In genomic region chr2:73072416-73072815, GRCh38 we compare ENCODE assay signal across 8 cellular contexts. TPM values are rescaled to one million over a fixed set of nuclear protein-coding genes. Genes with fewer than 3 reads are reported as not detected.
DNase-seq lines count a peak whose midpoint lies in the region; ATAC-seq, FAIRE-seq and TF ChIP-seq lines count a peak whose summit lies in the region.

No MANE protein-coding gene starts in this region.

- H3K27ac Mint-ChIP-seq in Calu3 (ENCODE audit: unreplicated experiment) (peak overlapping the region; percentile 92), progenitor cell of endocrine pancreas (peak overlapping the region; percentile 75)

- TF ChIP-seq CTCF in Calu3 (IDR thresholded peaks at IDR 0.05; ENCODE audit: unreplicated experiment) (no peak), PC-9 (conservative IDR thresholded peaks at IDR 0.05) (no peak), endothelial cell of umbilical vein (IDR thresholded peaks at IDR 0.05; ENCODE audit: extremely low read depth in 1 of 2, insufficient read depth in 1 of 2, low read depth in 1 of 2, low read length in 2 of 2) (no peak), progenitor cell of endocrine pancreas (IDR thresholded peaks at IDR 0.05; ENCODE audit: unreplicated experiment) (no peak)

- POLR2A ChIA-PET in PC-9 (lab: Charles Lee; ENCODE audit: unreplicated experiment) (no interaction called here), endothelial cell of umbilical vein (lab: Charles Lee) (no interaction called here)

- H3F3A ChIP-seq in PC-9 (ENCODE audit: insufficient read depth, low read depth), result no peaks in the 10 kb centered on the region

- no peak overlapping the region for H3K27ac ChIP-seq in PC-9
- no peak overlapping the region for H3K27ac ChIP-seq in endothelial cell of umbilical vein (ENCODE audit: insufficient read depth, low read depth, low read length)

- H3K4me1 ChIP-seq in PC-9 (replicated peaks; ENCODE audit: insufficient read depth) (peaks cover 11% of the 10 kb centered on the region), endothelial cell of umbilical vein (ENCODE audit: control insufficient read depth, extremely low read depth, insufficient read depth, low read length) (peaks cover 12% of the 10 kb centered on the region)

- no peaks in the 10 kb centered on the region for H3K9me3 Mint-ChIP-seq in Calu3 (ENCODE audit: low read depth, unreplicated experiment)
- no peaks in the 10 kb centered on the region for H3K9me3 Mint-ChIP-seq in progenitor cell of endocrine pancreas (ENCODE audit: low read depth)

- no peak for ATAC-seq in HG02623 (IDR thresholded peaks at IDR 0.05; ENCODE audit: unreplicated experiment)

- H3K4me3 Mint-ChIP-seq in Calu3 (ENCODE audit: low read depth, unreplicated experiment), result peak overlapping the region; percentile 86
- H3K4me3 Mint-ChIP-seq in progenitor cell of endocrine pancreas (ENCODE audit: low read depth), result peak overlapping the region; percentile 91

- 0 out of 2 replicates have a peak overlapping the region, but pooled peaks have one; percentile 99 for H3K4me3 ChIP-seq in PC-9
- no peak overlapping the region for H3K4me3 ChIP-seq in endothelial cell of umbilical vein (replicated peaks in 1 of 3; ENCODE audit: insufficient read depth in 1 of 3, low read depth in 1 of 3, low read length in 3 of 3)

- H3K4me1 Mint-ChIP-seq in Calu3 (ENCODE audit: low read depth, unreplicated experiment) (peaks cover 25% of the 10 kb centered on the region), progenitor cell of endocrine pancreas (ENCODE audit: low read depth) (peaks cover 24% of the 10 kb centered on the region)

- CTCF ChIA-PET in Calu3 (lab: Charles Lee), result no interaction called here
- CTCF ChIA-PET in PC-9 (lab: Charles Lee), result interaction anchor here (0.7 kb wide), 1 partner anchor 59 kb away, joined by 8 read pairs; no protein-coding TSS in a partner anchor
- CTCF ChIA-PET in endothelial cell of umbilical vein (lab: Charles Lee), result interaction anchor here (0.9 to 2.2 kb wide), 5 partner anchors 78 to 179 kb away, joined by 3 to 7 read pairs (median 5); no protein-coding TSS in a partner anchor

- H3K27me3 ChIP-seq in PC-9 (ENCODE audit: insufficient read depth, low read depth) (no peaks in the 10 kb centered on the region), endothelial cell of umbilical vein (ENCODE audit: control insufficient read depth in 2 of 2, insufficient read depth in 2 of 2, low read length in 2 of 2) (no peaks in the 10 kb centered on the region)

- H3K27me3 Mint-ChIP-seq in Calu3 (ENCODE audit: unreplicated experiment), result no peaks in the 10 kb centered on the region
- H3K27me3 Mint-ChIP-seq in progenitor cell of endocrine pancreas, result no peaks in the 10 kb centered on the region

- peak overlapping the region; percentile 81 for H3K4me2 ChIP-seq in PC-9
- H3K4me2 ChIP-seq in endothelial cell of umbilical vein (ENCODE audit: insufficient read depth, low read length), result peak overlapping the region; percentile 81

- H3K79me2 ChIP-seq in PC-9 (ENCODE audit: low read depth), result peaks cover 20% of the 10 kb centered on the region
- peaks cover 31% of the 10 kb centered on the region for H3K79me2 ChIP-seq in endothelial cell of umbilical vein (ENCODE audit: control insufficient read depth, insufficient read depth, low read length)

- intact Hi-C loops in Calu3 (cut with micrococcal nuclease; ENCODE audit: unreplicated experiment), result loop anchor here (5.0 to 10.0 kb wide), 2 partner anchors 78 to 90 kb away; no protein-coding TSS in a partner anchor
- intact Hi-C loops in PC-9 (cut with micrococcal nuclease; ENCODE audit: unreplicated experiment), result loop anchor here (5.0 kb wide), 1 partner anchor 80 kb away; no protein-coding TSS in a partner anchor
- intact Hi-C loops in endothelial cell of umbilical vein (cut with micrococcal nuclease), result no loop called here

- no peak for FAIRE-seq in endothelial cell of umbilical vein (lab: Jason Lieb, UNC)
- FAIRE-seq in GM12891 (lab: Jason Lieb, UNC), result no peak

- H4K20me1 ChIP-seq in PC-9 (ENCODE audit: insufficient read depth) (no peaks in the 10 kb centered on the region), endothelial cell of umbilical vein (replicated peaks; ENCODE audit: control insufficient read depth, extremely low read depth, insufficient read depth, low read length) (no peaks in the 10 kb centered on the region)

- peak overlapping the region; percentile 96; the same call in 1 of the 2 replicates for H2AFZ ChIP-seq in PC-9
- no peak overlapping the region for H2AFZ ChIP-seq in endothelial cell of umbilical vein (ENCODE audit: low read depth, low read length)

- H3K9me3 ChIP-seq in PC-9 (ENCODE audit: insufficient read depth, low read depth) (no peaks in the 10 kb centered on the region), endothelial cell of umbilical vein (replicated peaks; ENCODE audit: control insufficient read depth, insufficient read depth, low read length) (no peaks in the 10 kb centered on the region)

- no peak for TF ChIP-seq POLR2A in endothelial cell of umbilical vein (IDR thresholded peaks at IDR 0.05; ENCODE audit: low read depth, low read length)
- TF ChIP-seq POLR2A in GM12891 (IDR thresholded peaks at IDR 0.05; ENCODE audit: low read depth, low read length), result no peak

- no peaks in the 10 kb centered on the region for H3K9me2 ChIP-seq in PC-9 (ENCODE audit: insufficient read depth)

- H3K36me3 ChIP-seq in PC-9 (ENCODE audit: low read depth) (no peaks in the 10 kb centered on the region), endothelial cell of umbilical vein (ENCODE audit: control insufficient read depth in 2 of 2, extremely low read depth in 1 of 2, insufficient read depth in 2 of 2, low read length in 2 of 2) (peaks cover 3 to 16% of the 10 kb centered on the region in 2 experiments)

- no peak overlapping the region for H3K9ac ChIP-seq in endothelial cell of umbilical vein (replicated peaks; ENCODE audit: extremely low read depth, insufficient read depth, low read length)

- BruUV-seq in Calu3 (replicated peaks; lab: Mats Ljungman, UMichigan) (no TSS peak), PC-9 (replicated peaks; lab: Mats Ljungman, UMichigan) (no TSS peak), endothelial cell of umbilical vein (replicated peaks; lab: Mats Ljungman, UMichigan) (no TSS peak)

- no peaks in the 10 kb centered on the region for H3K9me1 ChIP-seq in endothelial cell of umbilical vein (replicated peaks; ENCODE audit: control insufficient read depth, extremely low read depth, insufficient read depth, low read length)

- H3K36me3 Mint-ChIP-seq in Calu3 (ENCODE audit: insufficient read depth, unreplicated experiment) (peaks cover 35% of the 10 kb centered on the region), progenitor cell of endocrine pancreas (ENCODE audit: insufficient read depth) (peaks cover 4% of the 10 kb centered on the region)

- dilution Hi-C loops in endothelial cell of umbilical vein (cut with MboI; ENCODE audit: extremely low pct_ligation_motif_present, low sequenced_read_pairs), result no loop called here

- DNase-seq in Calu3 (no peak), PC-9 (no peak), endothelial cell of umbilical vein (ENCODE audit: low read depth, low spot score) (no peak), progenitor cell of endocrine pancreas (ENCODE audit: low spot score, unreplicated experiment) (no peak), HuH-7 (ENCODE audit: low spot score) (no peak), GM12891 (ENCODE audit: insufficient read length, low spot score) (no peak), EL (no peak)

TF ChIP-seq in endothelial cell of umbilical vein, 7 proteins besides CTCF, POLR2A, EP300 and RAD21 (continues in another document):
- no peak for TF ChIP-seq MAX (IDR thresholded peaks at IDR 0.05; ENCODE audit: insufficient read depth, insufficient read length)
- TF ChIP-seq MYC (IDR thresholded peaks at IDR 0.05; ENCODE audit: low read depth, low read length), result no peak
- TF ChIP-seq POLR2AphosphoS5 (IDR thresholded peaks at IDR 0.05; ENCODE audit: insufficient read depth, low read depth, low read length), result no peak

TF ChIP-seq in GM12891, 5 proteins besides CTCF, POLR2A, EP300 and RAD21:
- no peak for TF ChIP-seq TAF1 (IDR thresholded peaks at IDR 0.05; ENCODE audit: low read depth, low read length)

RNA-seq across cellular contexts. Expression of gene SFXN5, which starts 0.9 kb away (rescaled TPM):
- 11.3 and 16.4 TPM in 2 replicates for total RNA-seq in Calu3 (2022)
- 12.5 and 15.2 TPM in 2 replicates for total RNA-seq in PC-9 (2021)
- 24.6 and 28.6 TPM in 2 replicates for total RNA-seq in endothelial cell of umbilical vein
- 18.7 and 22.8 TPM in 2 replicates for polyA plus RNA-seq in endothelial cell of umbilical vein
- 11.2 and 12.2 TPM in 2 replicates for polyA plus RNA-seq in endothelial cell of umbilical vein (2011; cell fraction: cytosol; rRNA removed)
- polyA plus RNA-seq in endothelial cell of umbilical vein (2011; cell fraction: nucleus; rRNA removed), result 56.4 and 81.3 TPM in 2 replicates
- polyA plus RNA-seq in endothelial cell of umbilical vein (2012), result 11.2 and 11.4 TPM in 2 replicates
- 31.9 and 33.2 TPM in 2 replicates for polyA minus RNA-seq in endothelial cell of umbilical vein
- 14.3 TPM for polyA minus RNA-seq in endothelial cell of umbilical vein (2011; cell fraction: cytosol; rRNA and poly(A)+ RNA removed)
- polyA minus RNA-seq in endothelial cell of umbilical vein (2011; cell fraction: nucleus; rRNA and poly(A)+ RNA removed), result 30.8 and 36.2 TPM in 2 replicates
- 33.1 and 36.0 TPM in 2 replicates for total RNA-seq in progenitor cell of endocrine pancreas
- polyA plus RNA-seq in GM12891 (2012; ENCODE audit: low read depth, missing spikeins), result 1.8 TPM

RNA-seq across cellular contexts. Expression of gene RAB11FIP5, which starts 40.3 kb away (rescaled TPM):
- 20.2 and 27.1 TPM in 2 replicates for total RNA-seq in Calu3 (2022)
- total RNA-seq in PC-9 (2021), result 24.4 and 25.0 TPM in 2 replicates
- total RNA-seq in endothelial cell of umbilical vein, result 47.0 and 49.4 TPM in 2 replicates
- 32.4 and 36.6 TPM in 2 replicates for polyA plus RNA-seq in endothelial cell of umbilical vein
- 35.8 and 36.8 TPM in 2 replicates for polyA plus RNA-seq in endothelial cell of umbilical vein (2011; cell fraction: cytosol; rRNA removed)
- 28.3 and 31.5 TPM in 2 replicates for polyA plus RNA-seq in endothelial cell of umbilical vein (2011; cell fraction: nucleus; rRNA removed)
- 56.4 and 64.0 TPM in 2 replicates for polyA plus RNA-seq in endothelial cell of umbilical vein (2012)
- 71.5 and 74.9 TPM in 2 replicates for polyA minus RNA-seq in endothelial cell of umbilical vein
- 9.1 TPM for polyA minus RNA-seq in endothelial cell of umbilical vein (2011; cell fraction: cytosol; rRNA and poly(A)+ RNA removed)
- 17.6 and 20.4 TPM in 2 replicates for polyA minus RNA-seq in endothelial cell of umbilical vein (2011; cell fraction: nucleus; rRNA and poly(A)+ RNA removed)
- total RNA-seq in progenitor cell of endocrine pancreas, result 22.0 and 23.5 TPM in 2 replicates
- 0.17 TPM for polyA plus RNA-seq in GM12891 (2012; ENCODE audit: low read depth, missing spikeins)
